ENCODE assay signal across 2 cellular contexts in the genomic region with DNA sequence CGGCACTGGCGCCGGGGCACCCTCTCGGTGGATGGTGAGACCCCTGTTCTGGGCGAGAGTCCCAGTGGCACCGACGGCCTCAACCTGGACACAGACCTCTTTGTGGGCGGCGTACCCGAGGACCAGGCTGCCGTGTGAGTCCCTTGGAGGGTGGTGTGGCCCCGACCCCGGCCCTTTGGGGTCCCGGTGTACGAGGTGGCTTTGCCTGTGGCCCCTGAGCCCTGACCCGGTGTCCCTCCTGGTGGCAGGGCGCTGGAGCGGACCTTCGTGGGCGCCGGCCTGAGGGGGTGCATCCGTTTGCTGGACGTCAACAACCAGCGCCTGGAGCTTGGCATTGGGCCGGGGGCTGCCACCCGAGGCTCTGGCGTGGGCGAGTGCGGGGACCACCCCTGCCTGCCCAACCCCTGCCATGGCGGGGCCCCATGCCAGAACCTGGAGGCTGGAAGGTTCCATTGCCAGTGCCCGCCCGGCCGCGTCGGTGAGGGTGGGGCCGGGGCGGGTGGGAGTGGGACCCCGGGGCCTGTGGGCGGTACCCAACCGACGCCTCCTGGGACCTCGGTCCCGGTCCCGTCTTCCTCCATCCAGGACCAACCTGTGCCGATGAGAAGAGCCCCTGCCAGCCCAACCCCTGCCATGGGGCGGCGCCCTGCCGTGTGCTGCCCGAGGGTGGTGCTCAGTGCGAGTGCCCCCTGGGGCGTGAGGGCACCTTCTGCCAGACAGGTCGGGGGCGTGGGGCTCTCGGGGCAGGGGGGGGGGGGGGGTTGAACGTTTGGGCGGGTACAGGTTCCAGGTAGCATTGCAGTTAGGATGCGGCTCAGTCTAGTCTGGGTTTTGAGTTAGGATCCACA.
TF ChIP-seq lines count a peak whose summit lies in the region.

No MANE protein-coding gene starts in this region.

TF ChIP-seq in HCT116, 20 proteins besides CTCF, POLR2A, EP300 and RAD21:
- TF ChIP-seq SIN3A (IDR thresholded peaks at IDR 0.05; ENCODE audit: low read depth) (no peak), EGR1 (IDR thresholded peaks at IDR 0.05; ENCODE audit: low read depth) (no peak), ZNF274 (IDR thresholded peaks at IDR 0.05; ENCODE audit: low read depth, low read length) (no peak), ELF1 (IDR thresholded peaks at IDR 0.05; ENCODE audit: borderline replicate concordance, low read depth) (no peak), FOSL1 (IDR thresholded peaks at IDR 0.05; ENCODE audit: low read depth) (no peak), CEBPB (IDR thresholded peaks at IDR 0.05; ENCODE audit: low read depth) (no peak), TCF7L2 (IDR thresholded peaks at IDR 0.05; ENCODE audit: borderline replicate concordance, extremely low read depth, insufficient read depth, insufficient read length) (no peak), POLR2AphosphoS5 (IDR thresholded peaks at IDR 0.05; ENCODE audit: low read depth, low read length) (no peak), EZH2phosphoT487 (IDR thresholded peaks at IDR 0.05; ENCODE audit: borderline replicate concordance) (no peak), SP1 (IDR thresholded peaks at IDR 0.05; ENCODE audit: low read depth) (no peak), YY1 (IDR thresholded peaks at IDR 0.05; ENCODE audit: extremely low read depth, insufficient replicate concordance, low read depth, low read length) (no peak), ZFX (IDR thresholded peaks at IDR 0.05) (no peak), CBX3 (IDR thresholded peaks at IDR 0.05; ENCODE audit: low read depth) (no peak), JUND (IDR thresholded peaks at IDR 0.05) (no peak), SRF (IDR thresholded peaks at IDR 0.05; ENCODE audit: low read depth) (no peak)
- TF ChIP-seq, protein P1, sequence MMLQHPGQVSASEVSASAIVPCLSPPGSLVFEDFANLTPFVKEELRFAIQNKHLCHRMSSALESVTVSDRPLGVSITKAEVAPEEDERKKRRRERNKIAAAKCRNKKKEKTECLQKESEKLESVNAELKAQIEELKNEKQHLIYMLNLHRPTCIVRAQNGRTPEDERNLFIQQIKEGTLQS (IDR thresholded peaks at IDR 0.05): no peak
- TF ChIP-seq, protein P2, sequence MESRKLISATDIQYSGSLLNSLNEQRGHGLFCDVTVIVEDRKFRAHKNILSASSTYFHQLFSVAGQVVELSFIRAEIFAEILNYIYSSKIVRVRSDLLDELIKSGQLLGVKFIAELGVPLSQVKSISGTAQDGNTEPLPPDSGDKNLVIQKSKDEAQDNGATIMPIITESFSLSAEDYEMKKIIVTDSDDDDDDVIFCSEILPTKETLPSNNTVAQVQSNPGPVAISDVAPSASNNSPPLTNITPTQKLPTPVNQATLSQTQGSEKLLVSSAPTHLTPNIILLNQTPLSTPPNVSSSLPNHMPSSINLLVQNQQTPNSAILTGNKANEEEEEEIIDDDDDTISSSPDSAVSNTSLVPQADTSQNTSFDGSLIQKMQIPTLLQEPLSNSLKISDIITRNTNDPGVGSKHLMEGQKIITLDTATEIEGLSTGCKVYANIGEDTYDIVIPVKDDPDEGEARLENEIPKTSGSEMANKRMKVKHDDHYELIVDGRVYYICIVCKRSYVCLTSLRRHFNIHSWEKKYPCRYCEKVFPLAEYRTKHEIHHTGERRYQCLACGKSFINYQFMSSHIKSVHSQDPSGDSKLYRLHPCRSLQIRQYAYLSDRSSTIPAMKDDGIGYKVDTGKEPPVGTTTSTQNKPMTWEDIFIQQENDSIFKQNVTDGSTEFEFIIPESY (IDR thresholded peaks at IDR 0.05; ENCODE audit: extremely low read depth, insufficient replicate concordance, low read length): no peak
- TF ChIP-seq, protein P3, sequence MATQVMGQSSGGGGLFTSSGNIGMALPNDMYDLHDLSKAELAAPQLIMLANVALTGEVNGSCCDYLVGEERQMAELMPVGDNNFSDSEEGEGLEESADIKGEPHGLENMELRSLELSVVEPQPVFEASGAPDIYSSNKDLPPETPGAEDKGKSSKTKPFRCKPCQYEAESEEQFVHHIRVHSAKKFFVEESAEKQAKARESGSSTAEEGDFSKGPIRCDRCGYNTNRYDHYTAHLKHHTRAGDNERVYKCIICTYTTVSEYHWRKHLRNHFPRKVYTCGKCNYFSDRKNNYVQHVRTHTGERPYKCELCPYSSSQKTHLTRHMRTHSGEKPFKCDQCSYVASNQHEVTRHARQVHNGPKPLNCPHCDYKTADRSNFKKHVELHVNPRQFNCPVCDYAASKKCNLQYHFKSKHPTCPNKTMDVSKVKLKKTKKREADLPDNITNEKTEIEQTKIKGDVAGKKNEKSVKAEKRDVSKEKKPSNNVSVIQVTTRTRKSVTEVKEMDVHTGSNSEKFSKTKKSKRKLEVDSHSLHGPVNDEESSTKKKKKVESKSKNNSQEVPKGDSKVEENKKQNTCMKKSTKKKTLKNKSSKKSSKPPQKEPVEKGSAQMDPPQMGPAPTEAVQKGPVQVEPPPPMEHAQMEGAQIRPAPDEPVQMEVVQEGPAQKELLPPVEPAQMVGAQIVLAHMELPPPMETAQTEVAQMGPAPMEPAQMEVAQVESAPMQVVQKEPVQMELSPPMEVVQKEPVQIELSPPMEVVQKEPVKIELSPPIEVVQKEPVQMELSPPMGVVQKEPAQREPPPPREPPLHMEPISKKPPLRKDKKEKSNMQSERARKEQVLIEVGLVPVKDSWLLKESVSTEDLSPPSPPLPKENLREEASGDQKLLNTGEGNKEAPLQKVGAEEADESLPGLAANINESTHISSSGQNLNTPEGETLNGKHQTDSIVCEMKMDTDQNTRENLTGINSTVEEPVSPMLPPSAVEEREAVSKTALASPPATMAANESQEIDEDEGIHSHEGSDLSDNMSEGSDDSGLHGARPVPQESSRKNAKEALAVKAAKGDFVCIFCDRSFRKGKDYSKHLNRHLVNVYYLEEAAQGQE (IDR thresholded peaks at IDR 0.05; ENCODE audit: low read depth): no peak
- TF ChIP-seq, protein P4, sequence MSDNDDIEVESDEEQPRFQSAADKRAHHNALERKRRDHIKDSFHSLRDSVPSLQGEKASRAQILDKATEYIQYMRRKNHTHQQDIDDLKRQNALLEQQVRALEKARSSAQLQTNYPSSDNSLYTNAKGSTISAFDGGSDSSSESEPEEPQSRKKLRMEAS (IDR thresholded peaks at IDR 0.05): no peak

TF ChIP-seq in endothelial cell of umbilical vein, 7 proteins besides CTCF, POLR2A, EP300 and RAD21:
- no peak for TF ChIP-seq FOS (IDR thresholded peaks at IDR 0.05; ENCODE audit: borderline replicate concordance, insufficient read depth, low read length)
- no peak for TF ChIP-seq EZH2 (IDR thresholded peaks at IDR 0.05; ENCODE audit: borderline replicate concordance, low read depth, low read length, severe bottlenecking)
- TF ChIP-seq MYC (IDR thresholded peaks at IDR 0.05; ENCODE audit: low read depth, low read length): no peak
- TF ChIP-seq POLR2AphosphoS5 (IDR thresholded peaks at IDR 0.05; ENCODE audit: insufficient read depth, low read depth, low read length): no peak
- TF ChIP-seq JUN (IDR thresholded peaks at IDR 0.05; ENCODE audit: borderline replicate concordance, insufficient read depth, insufficient read length, low read depth): no peak
- TF ChIP-seq, protein P4 (IDR thresholded peaks at IDR 0.05; ENCODE audit: insufficient read depth, insufficient read length): no peak
- TF ChIP-seq GATA2 (IDR thresholded peaks at IDR 0.05; ENCODE audit: insufficient read depth, insufficient read length, low read depth, low read length): no peak
